1 cellular context compared by ENCODE assay signal in the genomic region with DNA sequence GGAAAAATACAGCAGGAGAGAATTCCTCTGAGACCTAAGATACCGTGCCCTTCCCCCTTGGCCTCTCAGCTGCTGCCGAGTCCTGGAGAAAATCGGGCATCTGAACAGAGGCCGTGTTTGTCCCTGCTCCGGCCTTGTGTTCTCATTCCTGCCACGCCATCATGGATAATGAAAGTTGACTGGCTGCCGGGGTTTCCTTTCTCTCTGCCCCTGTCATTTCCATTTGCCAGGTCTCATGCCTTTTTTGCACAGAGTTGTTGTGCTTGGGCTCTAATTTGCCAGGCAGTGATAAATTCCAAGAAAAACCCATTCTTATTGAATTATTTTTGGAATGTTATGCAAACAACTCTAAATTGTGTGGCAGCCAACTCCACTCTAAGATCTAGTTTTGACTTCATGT.
TF ChIP-seq lines count a peak whose summit lies in the region.

No MANE protein-coding gene starts in this region.

TF ChIP-seq in IMR-90, 13 proteins besides CTCF, POLR2A, EP300 and RAD21 (continued from another document):
- TF ChIP-seq SMC3 (IDR thresholded peaks at IDR 0.05; ENCODE audit: low read depth, low read length) (no peak), MAZ (IDR thresholded peaks at IDR 0.05; ENCODE audit: borderline replicate concordance, low read depth, low read length) (no peak)
